ENCODE assay signal across 1 cellular context in the genomic region with DNA sequence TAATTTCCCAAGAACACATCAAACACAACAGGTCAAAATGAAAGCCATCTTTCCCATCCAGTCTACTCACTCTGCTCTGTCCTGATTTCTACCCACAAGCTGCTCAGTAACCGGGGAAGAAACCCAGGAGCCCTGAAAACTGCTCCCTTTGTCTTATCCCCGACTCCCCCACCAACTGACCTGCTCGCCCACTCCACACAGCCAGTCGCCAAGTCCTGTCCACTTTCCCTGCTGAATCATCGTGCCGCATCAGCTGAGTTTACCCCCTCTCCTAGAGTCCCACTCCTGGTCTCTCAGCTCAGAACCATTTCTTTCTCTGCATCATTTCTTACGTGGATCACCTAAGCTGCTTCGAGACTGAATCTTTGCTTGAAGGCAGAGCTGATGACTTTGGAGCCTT.
TF ChIP-seq lines count a peak whose summit lies in the region.

No MANE protein-coding gene starts in this region.

TF ChIP-seq in GM23338, 12 proteins besides CTCF, POLR2A, EP300 and RAD21 (continued from another document):
- TF ChIP-seq, protein P1, sequence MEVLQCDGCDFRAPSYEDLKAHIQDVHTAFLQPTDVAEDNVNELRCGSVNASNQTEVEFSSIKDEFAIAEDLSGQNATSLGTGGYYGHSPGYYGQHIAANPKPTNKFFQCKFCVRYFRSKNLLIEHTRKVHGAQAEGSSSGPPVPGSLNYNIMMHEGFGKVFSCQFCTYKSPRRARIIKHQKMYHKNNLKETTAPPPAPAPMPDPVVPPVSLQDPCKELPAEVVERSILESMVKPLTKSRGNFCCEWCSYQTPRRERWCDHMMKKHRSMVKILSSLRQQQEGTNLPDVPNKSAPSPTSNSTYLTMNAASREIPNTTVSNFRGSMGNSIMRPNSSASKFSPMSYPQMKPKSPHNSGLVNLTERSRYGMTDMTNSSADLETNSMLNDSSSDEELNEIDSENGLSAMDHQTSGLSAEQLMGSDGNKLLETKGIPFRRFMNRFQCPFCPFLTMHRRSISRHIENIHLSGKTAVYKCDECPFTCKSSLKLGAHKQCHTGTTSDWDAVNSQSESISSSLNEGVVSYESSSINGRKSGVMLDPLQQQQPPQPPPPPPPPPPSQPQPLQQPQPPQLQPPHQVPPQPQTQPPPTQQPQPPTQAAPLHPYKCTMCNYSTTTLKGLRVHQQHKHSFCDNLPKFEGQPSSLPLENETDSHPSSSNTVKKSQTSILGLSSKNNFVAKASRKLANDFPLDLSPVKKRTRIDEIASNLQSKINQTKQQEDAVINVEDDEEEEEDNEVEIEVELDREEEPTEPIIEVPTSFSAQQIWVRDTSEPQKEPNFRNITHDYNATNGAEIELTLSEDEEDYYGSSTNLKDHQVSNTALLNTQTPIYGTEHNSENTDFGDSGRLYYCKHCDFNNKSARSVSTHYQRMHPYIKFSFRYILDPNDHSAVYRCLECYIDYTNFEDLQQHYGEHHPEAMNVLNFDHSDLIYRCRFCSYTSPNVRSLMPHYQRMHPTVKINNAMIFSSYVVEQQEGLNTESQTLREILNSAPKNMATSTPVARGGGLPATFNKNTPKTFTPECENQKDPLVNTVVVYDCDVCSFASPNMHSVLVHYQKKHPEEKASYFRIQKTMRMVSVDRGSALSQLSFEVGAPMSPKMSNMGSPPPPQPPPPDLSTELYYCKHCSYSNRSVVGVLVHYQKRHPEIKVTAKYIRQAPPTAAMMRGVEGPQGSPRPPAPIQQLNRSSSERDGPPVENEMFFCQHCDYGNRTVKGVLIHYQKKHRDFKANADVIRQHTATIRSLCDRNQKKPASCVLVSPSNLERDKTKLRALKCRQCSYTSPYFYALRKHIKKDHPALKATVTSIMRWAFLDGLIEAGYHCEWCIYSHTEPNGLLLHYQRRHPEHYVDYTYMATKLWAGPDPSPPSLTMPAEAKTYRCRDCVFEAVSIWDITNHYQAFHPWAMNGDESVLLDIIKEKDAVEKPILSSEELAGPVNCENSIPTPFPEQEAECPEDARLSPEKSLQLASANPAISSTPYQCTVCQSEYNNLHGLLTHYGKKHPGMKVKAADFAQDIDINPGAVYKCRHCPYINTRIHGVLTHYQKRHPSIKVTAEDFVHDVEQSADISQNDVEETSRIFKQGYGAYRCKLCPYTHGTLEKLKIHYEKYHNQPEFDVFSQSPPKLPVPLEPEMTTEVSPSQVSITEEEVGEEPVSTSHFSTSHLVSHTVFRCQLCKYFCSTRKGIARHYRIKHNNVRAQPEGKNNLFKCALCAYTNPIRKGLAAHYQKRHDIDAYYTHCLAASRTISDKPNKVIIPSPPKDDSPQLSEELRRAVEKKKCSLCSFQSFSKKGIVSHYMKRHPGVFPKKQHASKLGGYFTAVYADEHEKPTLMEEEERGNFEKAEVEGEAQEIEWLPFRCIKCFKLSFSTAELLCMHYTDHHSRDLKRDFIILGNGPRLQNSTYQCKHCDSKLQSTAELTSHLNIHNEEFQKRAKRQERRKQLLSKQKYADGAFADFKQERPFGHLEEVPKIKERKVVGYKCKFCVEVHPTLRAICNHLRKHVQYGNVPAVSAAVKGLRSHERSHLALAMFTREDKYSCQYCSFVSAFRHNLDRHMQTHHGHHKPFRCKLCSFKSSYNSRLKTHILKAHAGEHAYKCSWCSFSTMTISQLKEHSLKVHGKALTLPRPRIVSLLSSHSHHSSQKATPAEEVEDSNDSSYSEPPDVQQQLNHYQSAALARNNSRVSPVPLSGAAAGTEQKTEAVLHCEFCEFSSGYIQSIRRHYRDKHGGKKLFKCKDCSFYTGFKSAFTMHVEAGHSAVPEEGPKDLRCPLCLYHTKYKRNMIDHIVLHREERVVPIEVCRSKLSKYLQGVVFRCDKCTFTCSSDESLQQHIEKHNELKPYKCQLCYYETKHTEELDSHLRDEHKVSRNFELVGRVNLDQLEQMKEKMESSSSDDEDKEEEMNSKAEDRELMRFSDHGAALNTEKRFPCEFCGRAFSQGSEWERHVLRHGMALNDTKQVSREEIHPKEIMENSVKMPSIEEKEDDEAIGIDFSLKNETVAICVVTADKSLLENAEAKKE (CRISPR knock-in tag; IDR thresholded peaks at IDR 0.05): no peak
- TF ChIP-seq NANOG (IDR thresholded peaks at IDR 0.05; ENCODE audit: borderline replicate concordance) (no peak), JUNB (IDR thresholded peaks at IDR 0.05; ENCODE audit: unreplicated experiment) (no peak), POLR2AphosphoS5 (IDR thresholded peaks at IDR 0.05; ENCODE audit: low read depth) (no peak), STAT1 (IDR thresholded peaks at IDR 0.05; ENCODE audit: unreplicated experiment) (no peak)
TF ChIP-seq in GM23338: peak in this region for 0.
